Comparison of ENCODE assay signal across 16 cellular contexts in genomic region chr16:1082266-1082951, GRCh38. TPM values are rescaled to one million over a fixed set of nuclear protein-coding genes. Genes with fewer than 3 reads are reported as not detected.
A peak's percentile ranks its signal among the peaks of the same experiment; 100 is the strongest.
DNase-seq lines count a peak whose midpoint lies in the region; ATAC-seq and TF ChIP-seq lines count a peak whose summit lies in the region.
"Had no signal": no experiment of that assay in that cellular context is flagged by ENCODE, and none has a peak within 500 bp of the region (broad histone marks: within the 10 kb centered on the region; RNA-seq: fewer than 3 reads in every experiment).

No MANE protein-coding gene starts in this region.

- H3K4me1 Mint-ChIP-seq in progenitor cell of endocrine pancreas (ENCODE audit: low read depth) = peaks cover 13% of the 10 kb centered on the region

- peaks cover 0 to 33% (median 0%) of the 10 kb centered on the region in 3 donors for H3K9me3 ChIP-seq in gastroesophageal sphincter

- WGBS in gastroesophageal sphincter (ENCODE audit: low coverage in 1 of 2), 2 donors = 60% methylated on average over 2 of the region's 21 CpGs; no CpG with 5 or more reads in 1 of the 2 donors

- TF ChIP-seq EP300 in gastroesophageal sphincter (IDR thresholded peaks at IDR 0.05) = no peak

- no peak overlapping the region for H3K4me3 Mint-ChIP-seq in progenitor cell of endocrine pancreas (ENCODE audit: low read depth)
- H3K4me3 Mint-ChIP-seq: activated naive CD8-positive, alpha-beta T cell; H9 had no signal

- peak overlapping the region; percentile 78 for H3K27ac Mint-ChIP-seq in progenitor cell of endocrine pancreas
- H3K27ac Mint-ChIP-seq: activated naive CD8-positive, alpha-beta T cell; H9 had no signal

- no peaks in the 10 kb centered on the region for H3K36me3 ChIP-seq in gastroesophageal sphincter
- H3K36me3 ChIP-seq: BLaER1, right atrium auricular region had no signal

- peaks cover 0 to 10% (median 0%) of the 10 kb centered on the region in 3 donors for H3K4me1 ChIP-seq in gastroesophageal sphincter
- H3K4me1 ChIP-seq: BLaER1, right atrium auricular region had no signal

- no peak for TF ChIP-seq POLR2A in gastroesophageal sphincter (IDR thresholded peaks at IDR 0.05)

- H3K27me3 Mint-ChIP-seq in progenitor cell of endocrine pancreas = peaks cover 11% of the 10 kb centered on the region

- H3K9me3 Mint-ChIP-seq in progenitor cell of endocrine pancreas (ENCODE audit: low read depth) = peaks cover 8% of the 10 kb centered on the region

- peaks cover 99% of the 10 kb centered on the region for H3K27me3 ChIP-seq in gastroesophageal sphincter

- TF ChIP-seq CTCF in progenitor cell of endocrine pancreas (IDR thresholded peaks at IDR 0.05; ENCODE audit: unreplicated experiment) (no peak), gastroesophageal sphincter (IDR thresholded peaks at IDR 0.05) (no peak)

- H3K36me3 Mint-ChIP-seq in progenitor cell of endocrine pancreas (ENCODE audit: insufficient read depth) = peaks cover 1% of the 10 kb centered on the region

- no peak for ATAC-seq in gastroesophageal sphincter

- H3K27ac ChIP-seq in gastroesophageal sphincter = no peak overlapping the region
- H3K27ac ChIP-seq: BLaER1, right atrium auricular region had no signal

- H3K4me3 ChIP-seq in gastroesophageal sphincter = no peak overlapping the region
- H3K4me3 ChIP-seq: BLaER1, right atrium auricular region had no signal

- DNase-seq in H4 (ENCODE audit: low spot score) (peak; percentile 51), RKO (ENCODE audit: low spot score) (peak; percentile 61), dermis microvascular lymphatic vessel endothelial cell (ENCODE audit: low read depth in 2 of 2) (peak; percentile 54 to 86), progenitor cell of endocrine pancreas (ENCODE audit: low spot score, unreplicated experiment) (no peak), D341Med (ENCODE audit: low spot score) (no peak), DMS 273 treated with DMSO at 0.1 percent for 48 hours (lab: John Stamatoyannopoulos, UW) (no peak)
- no peak for DNase-seq in activated T-cell treated with anti-CD3 and anti-CD28 coated beads, Interleukin-2, amount 50 U/mL, for 48 hours
- DNase-seq: GDM1, H9, NCI-H1092 treated with DMSO at 0.1 percent for 48 hours, NCI-H446 treated with DMSO at 0.1 percent for 48 hours had no signal

RNA-seq across cellular contexts. Expression of gene SSTR5, which starts 9.9 kb away (rescaled TPM):
- total RNA-seq in H4 (2014; rRNA removed; shearing (Covaris generic)) = not detected in 2 replicates
- total RNA-seq in dermis microvascular lymphatic vessel endothelial cell (0.13 and 0.38 TPM in 2 replicates), progenitor cell of endocrine pancreas (1.0 and 1.4 TPM in 2 replicates), gastroesophageal sphincter (not detected)

RNA-seq across cellular contexts. Expression of gene C1QTNF8, which starts 13.6 kb away (rescaled TPM):
- not detected in 2 replicates for total RNA-seq in H4 (2014; rRNA removed; shearing (Covaris generic))
- total RNA-seq in dermis microvascular lymphatic vessel endothelial cell = not detected in 2 replicates
- not detected in 2 replicates for total RNA-seq in progenitor cell of endocrine pancreas
- total RNA-seq in gastroesophageal sphincter = not detected
- total RNA-seq: H9, myocyte, right atrium auricular region had no signal

Comparison
In these comparisons a context has a peak if more than half of its experiments do, and no peak if none do; other contexts are left out.
1. DNase-seq: peak in H4 (single experiment), RKO (single experiment) and dermis microvascular lymphatic vessel endothelial cell (2 of 2); none in progenitor cell of endocrine pancreas (single experiment), activated T-cell treated with anti-CD3 and anti-CD28 coated beads, Interleukin-2, amount 50 U/mL, for 48 hours (0 of 2), D341Med (single experiment) and DMS 273 treated with DMSO at 0.1 percent for 48 hours (single experiment).